In the genomic region with DNA sequence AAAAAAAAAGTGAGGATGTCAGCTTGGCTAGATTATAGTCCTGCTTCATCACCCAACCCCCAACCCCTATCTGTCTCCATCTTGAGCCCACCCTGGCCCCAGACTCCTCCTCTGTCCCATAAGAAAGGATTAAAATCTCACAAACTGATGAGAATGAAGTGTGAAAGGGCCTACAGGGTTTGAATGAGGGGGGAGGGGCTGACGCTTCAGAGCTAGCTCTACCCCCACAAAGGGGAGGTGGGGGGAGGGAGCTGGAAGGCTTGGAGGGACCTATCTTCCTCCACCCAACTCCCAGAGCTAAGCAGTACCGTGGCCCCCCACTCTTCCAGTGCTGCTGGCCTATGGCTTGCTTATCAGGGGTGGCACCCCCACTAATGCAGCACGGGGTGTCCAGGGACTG, we compare ENCODE assay signal across 20 cellular contexts. TPM values are rescaled to one million over a fixed set of nuclear protein-coding genes. Genes with fewer than 3 reads are reported as not detected.
DNase-seq lines count a peak whose midpoint lies in the region; ATAC-seq and TF ChIP-seq lines count a peak whose summit lies in the region.
"Had no signal": no experiment of that assay in that cellular context is flagged by ENCODE, and none has a peak within 500 bp of the region (broad histone marks: within the 10 kb centered on the region; RNA-seq: fewer than 3 reads in every experiment).

No MANE protein-coding gene starts in this region.

- DNase-seq in H7 (peak; percentile 62), NT2/D1 (ENCODE audit: low read depth, low spot score) (peak; percentile 25), trophoblast cell (no peak), CD1c-positive myeloid dendritic cell (ENCODE audit: extremely low spot score) (no peak), testis (no peak), NCI-H128 (lab: John Stamatoyannopoulos, UW; ENCODE audit: unreplicated experiment) (no peak)
- no peak for DNase-seq in activated naive CD4-positive, alpha-beta T cell treated with anti-CD3 and anti-CD28 coated beads, Interleukin-2, amount 50 U/mL, for 72 hours (ENCODE audit: low spot score in 2 of 2)
- DNase-seq: CD4-positive, CD25-positive, alpha-beta regulatory T cell; COR-L47; DMS79 treated with DMSO at 0.1 percent for 48 hours; NCI-H1417 treated with DMSO at 0.1 percent for 48 hours; NCI-H187; NCI-H2107 had no signal

- H3K4me2 ChIP-seq in trophoblast cell (ENCODE audit: low read length), result peak overlapping the region; percentile 7

- H3K18ac ChIP-seq in trophoblast cell (ENCODE audit: low read length), result peak overlapping the region; percentile 94

- H3K36me3 ChIP-seq in H7 (replicated peaks; ENCODE audit: control insufficient read depth, insufficient read depth, low read length) (no peaks in the 10 kb centered on the region), NT2/D1 (ENCODE audit: insufficient read depth, insufficient read length, low read length) (no peaks in the 10 kb centered on the region), iPS-18a (ENCODE audit: control insufficient read depth, low read depth, low read length) (no peaks in the 10 kb centered on the region), trophoblast cell (ENCODE audit: control insufficient read depth in 1 of 2, insufficient read depth in 2 of 2, low read length in 2 of 2) (no peaks in the 10 kb centered on the region), testis (ENCODE audit: low read depth, missing control alignments) (no peaks in the 10 kb centered on the region)
- H3K36me3 ChIP-seq: BE2C, SJSA1 had no signal

- peak overlapping the region; percentile 92 for H2AK5ac ChIP-seq in trophoblast cell (ENCODE audit: low read length)

- H3K23ac ChIP-seq in trophoblast cell (ENCODE audit: low read length), result no peak overlapping the region

- peak overlapping the region; percentile 96 for H3K4ac ChIP-seq in trophoblast cell (ENCODE audit: low read depth, low read length)

- H4K91ac ChIP-seq in trophoblast cell (ENCODE audit: low read depth, low read length), result peak overlapping the region; percentile 96

- H3K4me1 ChIP-seq in NT2/D1 (ENCODE audit: insufficient read depth, insufficient read length), result peaks cover 9% of the 10 kb centered on the region
- no peaks in the 10 kb centered on the region for H3K4me1 ChIP-seq in iPS-18a (ENCODE audit: control insufficient read depth, low read depth, low read length)
- peaks cover 52 to 54% of the 10 kb centered on the region in 2 experiments for H3K4me1 ChIP-seq in trophoblast cell (ENCODE audit: control insufficient read depth in 1 of 2, insufficient read depth in 2 of 2, low read length in 2 of 2)
- H3K4me1 ChIP-seq in testis, result peaks cover 8% of the 10 kb centered on the region

- H2BK12ac ChIP-seq in trophoblast cell (ENCODE audit: low read length), result peak overlapping the region; percentile 96

- no peaks in the 10 kb centered on the region for H3K36me3 Mint-ChIP-seq in activated naive CD4-positive, alpha-beta T cell treated with anti-CD3 and anti-CD28 coated beads, Interleukin-2, amount 50 U/mL, for 72 hours
- H3K36me3 Mint-ChIP-seq: CD4-positive, CD25-positive, alpha-beta regulatory T cell had no signal

- peak overlapping the region; percentile 61 for H4K8ac ChIP-seq in trophoblast cell (ENCODE audit: low read depth, low read length)

- H3K9me3 ChIP-seq in NT2/D1 (ENCODE audit: insufficient read depth, low read length) (no peaks in the 10 kb centered on the region), iPS-18a (ENCODE audit: control insufficient read depth, low read depth, low read length) (no peaks in the 10 kb centered on the region), trophoblast cell (ENCODE audit: insufficient read depth, low read depth, low read length) (no peaks in the 10 kb centered on the region), testis (no peaks in the 10 kb centered on the region)
- H3K9me3 ChIP-seq: A549, BE2C, SJSA1 had no signal

- H3K79me2 ChIP-seq in trophoblast cell (ENCODE audit: control insufficient read depth, insufficient read depth, low read length, poor library complexity), result peaks cover 19% of the 10 kb centered on the region

- H3K27ac ChIP-seq in iPS-18a (ENCODE audit: low read length), result no peak overlapping the region
- peak overlapping the region; percentile 99 for H3K27ac ChIP-seq in trophoblast cell (ENCODE audit: low read depth, low read length)
- H3K27ac ChIP-seq in testis, result no peak overlapping the region
- H3K27ac ChIP-seq: A549, SJSA1 had no signal

- no peaks in the 10 kb centered on the region for H3K9me3 Mint-ChIP-seq in activated naive CD4-positive, alpha-beta T cell treated with anti-CD3 and anti-CD28 coated beads, Interleukin-2, amount 50 U/mL, for 72 hours
- H3K9me3 Mint-ChIP-seq: CD4-positive, CD25-positive, alpha-beta regulatory T cell had no signal

- H2BK120ac ChIP-seq in trophoblast cell (ENCODE audit: insufficient read depth, low read length, poor library complexity), result peak overlapping the region; percentile 98

- no peak overlapping the region for H2AFZ ChIP-seq in trophoblast cell (ENCODE audit: insufficient read depth, low read length, poor library complexity)

- H3K9ac ChIP-seq in NT2/D1 (ENCODE audit: insufficient read length, low read depth), result peak overlapping the region; percentile 65
- H3K9ac ChIP-seq in iPS-18a (ENCODE audit: low read length), result peak overlapping the region; percentile 42
- no peak overlapping the region for H3K9ac ChIP-seq in trophoblast cell (ENCODE audit: low read length)

- WGBS in trophoblast cell (ENCODE audit: extremely low coverage, insufficient coverage, insufficient read length), result no CpG with 5 or more reads among the region's 3 CpGs
- WGBS in testis, 2 donors, result 35 to 69% methylated on average over 3 of the region's 3 CpGs

- no peak for ATAC-seq in activated naive CD4-positive, alpha-beta T cell treated with anti-CD3 and anti-CD28 coated beads, Interleukin-2, amount 50 U/mL, for 72 hours

- H2BK5ac ChIP-seq in trophoblast cell (ENCODE audit: low read depth, low read length, poor library complexity), result peak overlapping the region; percentile 90

- peak overlapping the region; percentile 47 for H3K4me3 ChIP-seq in H7 (ENCODE audit: insufficient read depth, low read depth, low read length)
- peak overlapping the region; percentile 31 for H3K4me3 ChIP-seq in NT2/D1 (ENCODE audit: insufficient read length, low read depth)
- H3K4me3 ChIP-seq in iPS-18a (ENCODE audit: low read length), result peak overlapping the region; percentile 64
- no peak overlapping the region for H3K4me3 ChIP-seq in trophoblast cell (ENCODE audit: low read depth, low read length)
- H3K4me3 ChIP-seq in testis, result no peak overlapping the region
- H3K4me3 ChIP-seq: A549, SJSA1 had no signal

- intact Hi-C loops in testis (cut with DNase I; ENCODE audit: low total_unique reads), result no loop called here

- peaks cover 79% of the 10 kb centered on the region for H3K79me1 ChIP-seq in trophoblast cell (ENCODE audit: low read length)

- H4K12ac ChIP-seq in trophoblast cell (ENCODE audit: low read depth, low read length), result peak overlapping the region; percentile 39

- H3K27me3 ChIP-seq in H7 (ENCODE audit: control insufficient read depth, insufficient read depth, low read length) (peaks cover 13% of the 10 kb centered on the region), NT2/D1 (ENCODE audit: insufficient read depth, insufficient read length) (no peaks in the 10 kb centered on the region), iPS-18a (ENCODE audit: control insufficient read depth, insufficient read depth, low read length) (peaks cover 22% of the 10 kb centered on the region), trophoblast cell (ENCODE audit: insufficient read depth, low read length) (no peaks in the 10 kb centered on the region), testis (no peaks in the 10 kb centered on the region)
- H3K27me3 ChIP-seq: BE2C, SJSA1 had no signal

- TF ChIP-seq CTCF in testis (IDR thresholded peaks at IDR 0.05), result no peak

- H3K14ac ChIP-seq in trophoblast cell (ENCODE audit: low read length), result peak overlapping the region; percentile 96

- TF ChIP-seq POLR2A in testis (IDR thresholded peaks at IDR 0.05), result no peak

- no peak overlapping the region for H3K27ac Mint-ChIP-seq in activated naive CD4-positive, alpha-beta T cell treated with anti-CD3 and anti-CD28 coated beads, Interleukin-2, amount 50 U/mL, for 72 hours
- H3K27ac Mint-ChIP-seq: CD4-positive, CD25-positive, alpha-beta regulatory T cell had no signal

RNA-seq across cellular contexts. Expression of a gene that starts 43.7 kb away (rescaled TPM):
- not detected in 2 replicates for total RNA-seq in H7 (2014; rRNA removed; shearing (Covaris generic))
- 1,543 and 1,644 TPM in 2 replicates for polyA plus RNA-seq in trophoblast cell (2013)
- not detected for total RNA-seq in testis
- 0.24 TPM for polyA plus RNA-seq in testis (ENCODE audit: insufficient read depth, low read depth, low replicate concordance)
- not detected for total RNA-seq in activated naive CD4-positive, alpha-beta T cell treated with anti-CD3 and anti-CD28 coated beads, Interleukin-2, amount 50 U/mL, for 72 hours
- total RNA-seq: CD4-positive, CD25-positive, alpha-beta regulatory T cell; HT1080; MCF 10A; NCI-H460; SJSA1 had no signal
- polyA plus RNA-seq: CD4-positive, CD25-positive, alpha-beta regulatory T cell had no signal

Comparison
In these comparisons a context has a peak if more than half of its experiments do, and no peak if none do; other contexts are left out.
1. DNase-seq: peak in H7 (single experiment) and NT2/D1 (single experiment); none in trophoblast cell (0 of 2), CD1c-positive myeloid dendritic cell (single experiment), testis (single experiment), NCI-H128 (single experiment) and activated naive CD4-positive, alpha-beta T cell treated with anti-CD3 and anti-CD28 coated beads, Interleukin-2, amount 50 U/mL, for 72 hours (0 of 2).
2. H3K4me3 ChIP-seq: peak in H7 (single experiment), NT2/D1 (single experiment) and iPS-18a (single experiment); none in trophoblast cell (single experiment) and testis (0 of 2).